In the genomic region with DNA sequence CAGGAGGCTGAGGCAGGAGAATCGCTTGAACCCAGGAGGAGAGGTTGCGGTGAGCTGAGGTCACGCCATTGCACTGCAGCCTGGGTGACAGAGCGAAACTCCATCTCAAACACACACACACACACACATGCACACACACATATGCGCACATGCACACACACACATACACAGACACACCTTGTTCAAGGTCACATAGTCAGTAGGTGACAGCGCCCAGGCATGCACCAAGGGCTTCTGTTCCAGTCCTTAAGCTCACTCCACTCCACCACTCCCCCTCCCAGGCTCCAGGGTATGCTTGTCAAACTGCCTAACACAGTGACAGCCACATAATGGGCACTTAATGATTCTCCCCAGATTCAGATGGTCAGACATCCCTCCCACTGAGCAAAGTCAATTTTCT, we compare ENCODE assay signal across 23 cellular contexts. TPM values are rescaled to one million over a fixed set of nuclear protein-coding genes. Genes with fewer than 3 reads are reported as not detected.
DNase-seq lines count a peak whose midpoint lies in the region; ATAC-seq and TF ChIP-seq lines count a peak whose summit lies in the region.
"Had no signal": no experiment of that assay in that cellular context is flagged by ENCODE, and none has a peak within 500 bp of the region (broad histone marks: within the 10 kb centered on the region; RNA-seq: fewer than 3 reads in every experiment).

No MANE protein-coding gene starts in this region.

- peaks cover 8% of the 10 kb centered on the region; the same call in 1 of the 2 replicates for H3K36me3 Mint-ChIP-seq in HFFc6 (ENCODE audit: low read depth)
- H3K36me3 Mint-ChIP-seq: CD4-positive, CD25-positive, alpha-beta regulatory T cell had no signal

- no peak overlapping the region for H3K4me3 ChIP-seq in BLaER1 treated with 17β-estradiol and CSF1 and Interleukin-3, amounts not matched to agents 10 nM and 100 nM
- H3K4me3 ChIP-seq in gastroesophageal sphincter = no peak overlapping the region
- H3K4me3 ChIP-seq in sigmoid colon = no peak overlapping the region
- H3K4me3 ChIP-seq: A549, GM23248, HAP-1, SK-N-MC had no signal

- no peak for TF ChIP-seq CTCF in HFFc6 (IDR thresholded peaks at IDR 0.05)
- no peak for TF ChIP-seq CTCF in gastroesophageal sphincter (IDR thresholded peaks at IDR 0.05)
- TF ChIP-seq CTCF in sigmoid colon (IDR thresholded peaks at IDR 0.05) = no peak
- no peak for TF ChIP-seq CTCF in GM10266 (IDR thresholded peaks at IDR 0.05; ENCODE audit: control insufficient read depth, insufficient read depth, low read depth, missing control alignments)

- peak overlapping the region; percentile 14; the same call in 1 of the 2 replicates for H3K27ac Mint-ChIP-seq in HFFc6
- H3K27ac Mint-ChIP-seq: B cell; CD4-positive, CD25-positive, alpha-beta regulatory T cell had no signal

- intact Hi-C loops in sigmoid colon (cut with DNase I) = no loop called here

- no peaks in the 10 kb centered on the region for H3K9me3 Mint-ChIP-seq in HFFc6

- DNase-seq in HFFc6 = no peak
- peak; percentile 33 for DNase-seq in sigmoid colon
- DNase-seq in amniotic stem cell (lab: John Stamatoyannopoulos, UW) = no peak
- DNase-seq in GM10266 (ENCODE audit: extremely low spot score) = no peak
- DNase-seq: CD4-positive, CD25-positive, alpha-beta regulatory T cell; DMS79; GM23248; Karpas-422; MV-4-11; NCI-H1105 treated with DMSO at 0.1 percent for 48 hours; NCI-H187 treated with DMSO at 0.1 percent for 48 hours; NCI-H2107; NCI-H510A; NCI-H748 treated with DMSO at 0.1 percent for 48 hours; SHP77 treated with DMSO at 0.1 percent for 48 hours had no signal

- peaks cover 74% of the 10 kb centered on the region for H3K4me1 Mint-ChIP-seq in HFFc6 (ENCODE audit: low read depth)

- TF ChIP-seq EP300 in gastroesophageal sphincter (IDR thresholded peaks at IDR 0.05) (no peak), sigmoid colon (IDR thresholded peaks at IDR 0.05) (no peak)

- H3K36me3 ChIP-seq in BLaER1 treated with 17β-estradiol and CSF1 and Interleukin-3, amounts not matched to agents 10 nM and 100 nM = no peaks in the 10 kb centered on the region
- H3K36me3 ChIP-seq in gastroesophageal sphincter (no peaks in the 10 kb centered on the region), sigmoid colon (no peaks in the 10 kb centered on the region)
- H3K36me3 ChIP-seq: HAP-1 had no signal

- H3K9me3 ChIP-seq in BLaER1 treated with 17β-estradiol and CSF1 and Interleukin-3, amounts not matched to agents 10 nM and 100 nM (replicated peaks in 1 of 11) = 0 out of 22 replicates have a peak, but pooled peaks cover 0 to 4% (median 0%) of the 10 kb centered on the region in 11 experiments
- H3K9me3 ChIP-seq in gastroesophageal sphincter (no peaks in the 10 kb centered on the region), sigmoid colon (no peaks in the 10 kb centered on the region)
- H3K9me3 ChIP-seq: A549, HAP-1 had no signal

- peak overlapping the region in 8 of 11 experiments; percentile 86 to 96 (median 90); a peak in 15 of 22 replicates for H3K4me2 ChIP-seq in BLaER1 treated with 17β-estradiol and CSF1 and Interleukin-3, amounts not matched to agents 10 nM and 100 nM
- H3K4me2 ChIP-seq: A549 had no signal

- no peak overlapping the region for H3K4me3 Mint-ChIP-seq in HFFc6
- H3K4me3 Mint-ChIP-seq: B cell; CD4-positive, CD25-positive, alpha-beta regulatory T cell had no signal

- H3K27me3 ChIP-seq in BLaER1 treated with 17β-estradiol and CSF1 and Interleukin-3, amounts not matched to agents 10 nM and 100 nM = no peaks in the 10 kb centered on the region
- no peaks in the 10 kb centered on the region for H3K27me3 ChIP-seq in gastroesophageal sphincter
- no peaks in the 10 kb centered on the region for H3K27me3 ChIP-seq in sigmoid colon

- ATAC-seq in gastroesophageal sphincter (no peak), GM18861 (IDR thresholded peaks at IDR 0.05; ENCODE audit: unreplicated experiment) (no peak)
- ATAC-seq: A549 had no signal

- peaks cover 0 to 64% (median 0%) of the 10 kb centered on the region in 11 experiments; a peak in 2 of 22 replicates for H4K20me1 ChIP-seq in BLaER1 treated with 17β-estradiol and CSF1 and Interleukin-3, amounts not matched to agents 10 nM and 100 nM

- peaks cover 43 to 65% (median 54%) of the 10 kb centered on the region in 10 experiments for H3K4me1 ChIP-seq in BLaER1 treated with 17β-estradiol and CSF1 and Interleukin-3, amounts not matched to agents 10 nM and 100 nM
- peaks cover 0 to 71% (median 20%) of the 10 kb centered on the region in 3 donors for H3K4me1 ChIP-seq in gastroesophageal sphincter
- peaks cover 0 to 73% (median 64%) of the 10 kb centered on the region in 4 donors for H3K4me1 ChIP-seq in sigmoid colon
- H3K4me1 ChIP-seq: HAP-1 had no signal

- no peak overlapping the region; a peak in 1 of 22 replicates for H3K27ac ChIP-seq in BLaER1 treated with 17β-estradiol and CSF1 and Interleukin-3, amounts not matched to agents 10 nM and 100 nM
- H3K27ac ChIP-seq in gastroesophageal sphincter (peak overlapping the region in 3 of 4 donors; percentile 31 to 59 (median 54)), sigmoid colon (peak overlapping the region in 3 of 4 donors; percentile 36 to 64 (median 54))
- H3K27ac ChIP-seq: GM23248, RWPE1, SK-N-MC had no signal

- peaks cover 1% of the 10 kb centered on the region; the same call in 1 of the 2 replicates for H3K27me3 Mint-ChIP-seq in HFFc6 (ENCODE audit: insufficient read depth)
- H3K27me3 Mint-ChIP-seq: B cell; CD4-positive, CD25-positive, alpha-beta regulatory T cell had no signal

- H3K9ac ChIP-seq in BLaER1 treated with 17β-estradiol and CSF1 and Interleukin-3, amounts not matched to agents 10 nM and 100 nM = no peak overlapping the region
- H3K9ac ChIP-seq: GM23248 had no signal

- WGBS in gastroesophageal sphincter (ENCODE audit: low coverage in 1 of 2), 2 donors = 92% methylated on average over 2 of the region's 6 CpGs; no CpG with 5 or more reads in 1 of the 2 donors
- 96% methylated on average over 6 of the region's 6 CpGs for WGBS in sigmoid colon, 2 donors

- no peak for TF ChIP-seq POLR2A in gastroesophageal sphincter (IDR thresholded peaks at IDR 0.05)
- TF ChIP-seq POLR2A in sigmoid colon (IDR thresholded peaks at IDR 0.05) = no peak

RNA-seq across cellular contexts. Expression of a gene that starts 37.0 kb away (rescaled TPM):
- 100 to 1,000 TPM in 2 of 6 experiments, 10 to 100 TPM in 4; 87.1 to 191 (median 93.5) TPM for total RNA-seq in HFFc6 (2021; fragmentation: NEBNext Ultra II Directional; extraction: Animal tissue kit (Norgen Biotek cat#: 25700))
- total RNA-seq in gastroesophageal sphincter (100 to 1,000 TPM; 168 to 389 (median 323) TPM), sigmoid colon (100 to 1,000 TPM; 256 to 427 (median 312) TPM)
- 10 to 100 TPM; 15.3 to 25.3 (median 16.8) TPM for polyA plus RNA-seq in sigmoid colon
- total RNA-seq: CD4-positive, CD25-positive, alpha-beta regulatory T cell had no signal
- polyA plus RNA-seq: CD4-positive, CD25-positive, alpha-beta regulatory T cell had no signal

Comparison
In these comparisons a context has a peak if more than half of its experiments do, and no peak if none do; other contexts are left out.
1. H3K27ac ChIP-seq: peak in gastroesophageal sphincter (3 of 4) and sigmoid colon (3 of 4); none in BLaER1 treated with 17β-estradiol and CSF1 and Interleukin-3, amounts not matched to agents 10 nM and 100 nM (0 of 11).